In genomic region chr4:55311792-55312490, GRCh38 we compare ENCODE assay signal across 1 cellular context.
TF ChIP-seq lines count a peak whose summit lies in the region.

No MANE protein-coding gene starts in this region.

TF ChIP-seq in HepG2, 621 proteins besides CTCF, POLR2A, EP300 and RAD21:
- TF ChIP-seq HNF1A (IDR thresholded peaks at IDR 0.05; ENCODE audit: low read depth) (no peak), HNF1A (CRISPR knock-in tag; IDR thresholded peaks at IDR 0.05; ENCODE audit: borderline replicate concordance) (no peak), NCOA1 (CRISPR knock-in tag; IDR thresholded peaks at IDR 0.05) (no peak), GFI1 (CRISPR knock-in tag; IDR thresholded peaks at IDR 0.05; ENCODE audit: borderline replicate concordance) (no peak), SMAD3 (CRISPR knock-in tag; IDR thresholded peaks at IDR 0.05) (no peak), KDM4B (CRISPR knock-in tag; IDR thresholded peaks at IDR 0.05) (no peak), ZNF230 (CRISPR knock-in tag; IDR thresholded peaks at IDR 0.05) (no peak), SYNCRIP (IDR thresholded peaks at IDR 0.05; ENCODE audit: insufficient read depth, low read depth, low read length) (no peak), SNRNP70 (IDR thresholded peaks at IDR 0.05; ENCODE audit: low read depth, low read length) (no peak), XBP1 (CRISPR knock-in tag; IDR thresholded peaks at IDR 0.05) (no peak), PHB2 (IDR thresholded peaks at IDR 0.05; ENCODE audit: partially characterized antibody) (no peak), ZKSCAN1 (IDR thresholded peaks at IDR 0.05; ENCODE audit: low read length) (no peak), TAF15 (IDR thresholded peaks at IDR 0.05; ENCODE audit: low read depth, low read length, poor library complexity, severe bottlenecking) (no peak), ATAD3A (CRISPR knock-in tag; IDR thresholded peaks at IDR 0.05) (no peak), MAFF (IDR thresholded peaks at IDR 0.05; ENCODE audit: low read depth, low read length) (no peak), ELF4 (CRISPR knock-in tag; IDR thresholded peaks at IDR 0.05; ENCODE audit: borderline replicate concordance) (no peak), ATF3 (CRISPR knock-in tag; IDR thresholded peaks at IDR 0.05) (no peak)
